ENCODE assay signal across 9 cellular contexts in the genomic region with DNA sequence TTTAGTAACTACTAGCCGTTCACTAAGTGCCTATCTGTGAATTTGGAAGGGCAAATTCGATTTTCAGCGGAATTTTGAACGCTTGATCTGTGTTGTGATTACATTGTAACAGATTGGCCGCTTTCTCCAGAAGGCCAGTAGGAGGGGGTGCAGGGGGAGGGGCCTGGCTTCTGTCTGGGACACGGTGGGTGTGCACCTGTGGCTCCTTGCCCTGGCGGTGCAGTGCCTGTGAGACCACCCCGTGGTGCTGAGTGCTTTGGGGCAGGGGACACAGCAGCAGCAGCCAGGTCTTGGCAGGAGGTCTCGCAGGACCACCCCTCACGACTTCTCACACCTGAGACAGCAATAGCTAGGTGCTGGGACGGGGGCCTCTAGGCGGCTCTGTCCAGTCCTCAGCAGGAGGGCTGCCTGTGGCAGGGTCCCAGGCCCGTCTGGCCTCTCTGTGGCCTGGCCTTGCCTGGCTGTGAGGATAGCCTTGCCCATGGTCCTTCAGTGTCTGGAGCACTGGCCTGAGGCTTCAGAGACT. TPM values are rescaled to one million over a fixed set of nuclear protein-coding genes. Genes with fewer than 3 reads are reported as not detected.
A peak's percentile ranks its signal among the peaks of the same experiment; 100 is the strongest.
DNase-seq lines count a peak whose midpoint lies in the region; ATAC-seq, FAIRE-seq and TF ChIP-seq lines count a peak whose summit lies in the region.
"Had no signal": no experiment of that assay in that cellular context is flagged by ENCODE, and none has a peak within 500 bp of the region (broad histone marks: within the 10 kb centered on the region; RNA-seq: fewer than 3 reads in every experiment).

No MANE protein-coding gene starts in this region.

- peaks cover 36 to 65% of the 10 kb centered on the region in 2 experiments for H3K79me2 ChIP-seq in H1 (ENCODE audit: control insufficient read depth in 1 of 2, insufficient read depth in 2 of 2, low read length in 2 of 2)
- peaks cover 50% of the 10 kb centered on the region for H3K79me2 ChIP-seq in neural cell (replicated peaks; ENCODE audit: insufficient read depth, low read length)

- peak overlapping the region; percentile 84 to 100 (median 98) for H3K4me3 ChIP-seq in BLaER1 treated with 17β-estradiol and CSF1 and Interleukin-3, amounts not matched to agents 10 nM and 100 nM
- H3K4me3 ChIP-seq in NB4 (ENCODE audit: low read depth, low read length) = peak overlapping the region; percentile 97
- H3K4me3 ChIP-seq in H1 (ENCODE audit: extremely low read depth in 1 of 4, insufficient read depth in 2 of 4, low read depth in 3 of 4, low read length in 4 of 4) = peak overlapping the region; percentile 89 to 98 (median 96); a peak in 7 of 8 replicates
- H3K4me3 ChIP-seq in neural cell (ENCODE audit: low read length) = peak overlapping the region; percentile 81

- no peak for TF ChIP-seq RAD21 in H1 (IDR thresholded peaks at IDR 0.05 in 1 of 2, conservative IDR thresholded peaks at IDR 0.05 in 1 of 2; ENCODE audit: low read depth in 2 of 2, low read length in 2 of 2)
- TF ChIP-seq RAD21 in neural cell (conservative IDR thresholded peaks at IDR 0.05) = no peak

- H3K23ac ChIP-seq in H1 (ENCODE audit: insufficient read length) = no peak overlapping the region

- no peak overlapping the region for H3K56ac ChIP-seq in H1 (replicated peaks; ENCODE audit: insufficient read length, low read depth, low read length)

- no peak overlapping the region for H4K91ac ChIP-seq in H1 (replicated peaks; ENCODE audit: insufficient read length, low read length)

- peaks cover 22% of the 10 kb centered on the region for H3K23me2 ChIP-seq in H1 (ENCODE audit: low read depth, low read length)

- 60% methylated on average over 12 of the region's 13 CpGs; no CpG with 5 or more reads in 1 of the 2 experiments for WGBS in H1 (ENCODE audit: extremely low coverage in 1 of 2, insufficient coverage in 1 of 2, insufficient read length in 1 of 2, insufficient replicate concordance in 2 of 2, low coverage in 1 of 2, low lambda C conversion rate in 2 of 2, missing lambda C conversion rate in 1 of 2), 2 experiments

- peak overlapping the region; percentile 99 to 100 (median 100) for H3K9ac ChIP-seq in BLaER1 treated with 17β-estradiol and CSF1 and Interleukin-3, amounts not matched to agents 10 nM and 100 nM
- H3K9ac ChIP-seq in H1 (replicated peaks in 1 of 4; ENCODE audit: extremely low read depth in 1 of 4, low read depth in 3 of 4, low read length in 3 of 4) = peak overlapping the region in 3 of 4 experiments; percentile 20 to 100 (median 95); a peak in 5 of 7 replicates
- peak overlapping the region; percentile 83 for H3K9ac ChIP-seq in neural cell (ENCODE audit: low read length)

- H3K4me1 ChIP-seq in BLaER1 treated with 17β-estradiol and CSF1 and Interleukin-3, amounts not matched to agents 10 nM and 100 nM = peaks cover 24 to 41% (median 33%) of the 10 kb centered on the region in 10 experiments
- H3K4me1 ChIP-seq in H1 (replicated peaks in 1 of 4; ENCODE audit: control insufficient read depth in 3 of 4, insufficient read depth in 4 of 4, low read length in 3 of 4) = peaks cover 0 to 12% (median 5%) of the 10 kb centered on the region in 4 experiments; a peak in 5 of 7 replicates

- DNase-seq in NB4 (ENCODE audit: low read depth) (no peak), H1 (ENCODE audit: low read depth in 1 of 2, low spot score in 2 of 2) (no peak), posterior vena cava (ENCODE audit: low spot score) (no peak), NCI-H187 treated with DMSO at 0.1 percent for 48 hours (lab: John Stamatoyannopoulos, UW) (no peak), HTR-8/SVneo (ENCODE audit: insufficient read length, low spot score) (no peak)
- DNase-seq: NCI-H2171 treated with DMSO at 0.1 percent for 48 hours had no signal

- H3K9me2 ChIP-seq in neural cell (ENCODE audit: insufficient read depth, low read length) = no peaks in the 10 kb centered on the region

- H2BK15ac ChIP-seq in H1 (ENCODE audit: low read length) = no peak overlapping the region

- intact Hi-C loops in posterior vena cava (cut with DNase I) = no loop called here

- TF ChIP-seq CTCF in NB4 (IDR thresholded peaks at IDR 0.05; ENCODE audit: low read depth, low read length) (no peak), H1 (IDR thresholded peaks at IDR 0.05; ENCODE audit: control extremely low read depth in 1 of 3, insufficient read depth in 1 of 3, low read depth in 1 of 3, low read length in 3 of 3) (no peak), neural cell (IDR thresholded peaks at IDR 0.05; ENCODE audit: poor library complexity, severe bottlenecking) (no peak)

- no peak for ATAC-seq in GM21786 (IDR thresholded peaks at IDR 0.05; ENCODE audit: unreplicated experiment)

- H2BK20ac ChIP-seq in H1 (ENCODE audit: low read length) = no peak overlapping the region

- H3F3A ChIP-seq in neural cell (ENCODE audit: insufficient read depth, low read length, poor library complexity, severe bottlenecking) = no peaks in the 10 kb centered on the region

- no peak overlapping the region for H2BK12ac ChIP-seq in H1 (ENCODE audit: low read depth, low read length)

- peak overlapping the region; percentile 93 to 100 (median 98) for H3K4me2 ChIP-seq in BLaER1 treated with 17β-estradiol and CSF1 and Interleukin-3, amounts not matched to agents 10 nM and 100 nM
- H3K4me2 ChIP-seq in H1 (ENCODE audit: insufficient read depth in 1 of 2, low read depth in 2 of 2, low read length in 2 of 2) (peak overlapping the region; percentile 96 to 99), neural cell (ENCODE audit: low read length) (peak overlapping the region; percentile 93)

- POLR2A ChIA-PET in H1 (lab: Charles Lee; ENCODE audit: partially characterized antibody) = interaction anchor here (1.7 to 11.4 kb wide), 4 partner anchors 9 to 18 kb away, joined by 4 to 106 read pairs (median 8); no protein-coding TSS in a partner anchor

- H4K8ac ChIP-seq in H1 (ENCODE audit: extremely low read depth, insufficient read depth, low read length) = no peak overlapping the region

- no peak overlapping the region for H2BK5ac ChIP-seq in H1 (ENCODE audit: low read depth, low read length)

- no peak overlapping the region for H3K18ac ChIP-seq in H1 (ENCODE audit: extremely low read depth, low read length)

- CTCF ChIA-PET in H1 (lab: Charles Lee; ENCODE audit: partially characterized antibody) = interaction anchor here (1.4 to 1.9 kb wide), 2 partner anchors 11 to 25 kb away, joined by 3 to 4 read pairs; no protein-coding TSS in a partner anchor

- TF ChIP-seq POLR2A in NB4 (IDR thresholded peaks at IDR 0.05; ENCODE audit: extremely low read depth, insufficient read length) (no peak), H1 (IDR thresholded peaks at IDR 0.05; ENCODE audit: control extremely low read depth in 1 of 2, low read depth in 2 of 2, low read length in 2 of 2) (0 out of 3 replicates have a peak, but pooled peaks of 1 of the 2 experiments have one; percentile 7)

- H4K20me1 ChIP-seq in BLaER1 treated with 17β-estradiol and CSF1 and Interleukin-3, amounts not matched to agents 10 nM and 100 nM = peaks cover 64 to 67% (median 66%) of the 10 kb centered on the region in 11 experiments
- H4K20me1 ChIP-seq in H1 (replicated peaks in 1 of 2; ENCODE audit: control insufficient read depth in 1 of 2, insufficient read depth in 2 of 2, low read length in 2 of 2) (peaks cover 50 to 51% of the 10 kb centered on the region in 2 experiments), neural cell (ENCODE audit: insufficient read depth) (peaks cover 52% of the 10 kb centered on the region)

- no peaks in the 10 kb centered on the region for H3K27me3 ChIP-seq in BLaER1 treated with 17β-estradiol and CSF1 and Interleukin-3, amounts not matched to agents 10 nM and 100 nM
- H3K27me3 ChIP-seq in H1 (replicated peaks in 1 of 4; ENCODE audit: control insufficient read depth in 3 of 4, extremely low read depth in 1 of 4, insufficient read depth in 3 of 4, low read length in 3 of 4) = no peaks in the 10 kb centered on the region
- H3K27me3 ChIP-seq in neural cell (ENCODE audit: insufficient read depth, low read depth, low read length) = no peaks in the 10 kb centered on the region

- peaks cover 46 to 60% (median 54%) of the 10 kb centered on the region in 11 experiments for H3K36me3 ChIP-seq in BLaER1 treated with 17β-estradiol and CSF1 and Interleukin-3, amounts not matched to agents 10 nM and 100 nM
- H3K36me3 ChIP-seq in H1 (ENCODE audit: control insufficient read depth in 2 of 4, insufficient read depth in 4 of 4, low read length in 3 of 4) (peaks cover 13 to 34% (median 22%) of the 10 kb centered on the region in 4 experiments; a peak in 7 of 8 replicates), neural cell (ENCODE audit: insufficient read depth, low read length) (no peaks in the 10 kb centered on the region)

- peak overlapping the region in 9 of 11 experiments; percentile 100; a peak in 16 of 22 replicates for H3K27ac ChIP-seq in BLaER1 treated with 17β-estradiol and CSF1 and Interleukin-3, amounts not matched to agents 10 nM and 100 nM
- H3K27ac ChIP-seq in H1 (ENCODE audit: low read depth, low read length) = peak overlapping the region; percentile 25; the same call in 1 of the 2 replicates
- H3K27ac ChIP-seq in neural cell (ENCODE audit: low read length) = no peak overlapping the region

- H3K14ac ChIP-seq in H1 (ENCODE audit: insufficient read length) = no peak overlapping the region

- H3K4ac ChIP-seq in H1 (replicated peaks; ENCODE audit: insufficient read length, low read depth, low read length) = no peak overlapping the region

- peaks cover 6% of the 10 kb centered on the region; the same call in 1 of the 2 replicates for H3K79me1 ChIP-seq in H1 (ENCODE audit: low read depth, low read length)

- H2AFZ ChIP-seq in H1 (ENCODE audit: low read length) (no peak overlapping the region), neural cell (ENCODE audit: low read depth, low read length) (no peak overlapping the region)

- H2BK120ac ChIP-seq in H1 (replicated peaks; ENCODE audit: low read depth, low read length) = no peak overlapping the region

- no peak for FAIRE-seq in H1 (lab: Jason Lieb, UNC)
- no peak for FAIRE-seq in HTR-8/SVneo (lab: Jason Lieb, UNC)

- H4K5ac ChIP-seq in H1 (ENCODE audit: insufficient read length, low read depth, low read length) = no peak overlapping the region

- TF ChIP-seq EP300 in H1 (IDR thresholded peaks at IDR 0.05; ENCODE audit: borderline replicate concordance in 1 of 2, low read depth in 2 of 2, low read length in 2 of 2) = no peak
- TF ChIP-seq EP300 in neural cell (conservative IDR thresholded peaks at IDR 0.05; ENCODE audit: poor library complexity, severe bottlenecking) = no peak

- H2AK5ac ChIP-seq in H1 (ENCODE audit: low read depth, low read length) = no peak overlapping the region

- no peaks in the 10 kb centered on the region for H3K9me3 ChIP-seq in BLaER1 treated with 17β-estradiol and CSF1 and Interleukin-3, amounts not matched to agents 10 nM and 100 nM (replicated peaks in 1 of 11)
- no peaks in the 10 kb centered on the region for H3K9me3 ChIP-seq in H1 (ENCODE audit: insufficient read depth in 2 of 2, low read depth in 1 of 2, low read length in 1 of 2)
- no peaks in the 10 kb centered on the region for H3K9me3 ChIP-seq in neural cell (ENCODE audit: low read length)

RNA-seq across cellular contexts. Expression of gene UBE2I, which starts 1.8 kb away (rescaled TPM):
- total RNA-seq in H1 (2021; fragmentation: NEBNext Ultra II Directional; extraction: Animal tissue kit (Norgen Biotek cat#: 25700)) = 268 and 272 TPM in 2 replicates
- 148 and 162 TPM in 2 replicates for polyA plus RNA-seq in H1 (2011; rRNA removed)
- 142 TPM for polyA plus RNA-seq in H1 (2011; cell fraction: cytosol; rRNA removed)
- 143 TPM for polyA plus RNA-seq in H1 (2011; cell fraction: nucleus; rRNA removed)
- 186 to 197 TPM (median 190 TPM) in 4 replicates for polyA plus RNA-seq in H1 (2012, experiment 1 of 2)
- polyA plus RNA-seq in H1 (2012, experiment 2 of 2) = 278 TPM
- polyA plus RNA-seq in H1 (2013, experiment 1 of 2) = 202 TPM
- 204 TPM for polyA plus RNA-seq in H1 (2013, experiment 2 of 2)
- polyA minus RNA-seq in H1 (2011; rRNA and poly(A)+ RNA removed) = 87.2 and 89.0 TPM in 2 replicates
- polyA minus RNA-seq in H1 (2011; cell fraction: cytosol; rRNA and poly(A)+ RNA removed) = 84.7 TPM
- polyA minus RNA-seq in H1 (2011; cell fraction: nucleus; rRNA and poly(A)+ RNA removed) = 99.4 TPM
- polyA plus RNA-seq in neural cell = 111 and 126 TPM in 2 replicates
- 88.9 and 97.6 TPM in 2 replicates for polyA minus RNA-seq in neural cell
- total RNA-seq in posterior vena cava = 10 to 100 TPM; 68.0 to 68.4 TPM

RNA-seq across cellular contexts. Expression of gene BAIAP3, which starts 22.2 kb away (rescaled TPM):
- total RNA-seq in H1 (2021; fragmentation: NEBNext Ultra II Directional; extraction: Animal tissue kit (Norgen Biotek cat#: 25700)) = 6.8 and 7.9 TPM in 2 replicates
- 2.9 and 6.3 TPM in 2 replicates for polyA plus RNA-seq in H1 (2011; rRNA removed)
- 4.8 TPM for polyA plus RNA-seq in H1 (2011; cell fraction: cytosol; rRNA removed)
- polyA plus RNA-seq in H1 (2011; cell fraction: nucleus; rRNA removed) = 33.8 TPM
- polyA plus RNA-seq in H1 (2012, experiment 1 of 2) = 4.5 to 6.4 TPM (median 5.6 TPM) in 4 replicates
- polyA plus RNA-seq in H1 (2012, experiment 2 of 2) = 2.6 TPM
- 5.0 TPM for polyA plus RNA-seq in H1 (2013, experiment 1 of 2)
- 3.4 TPM for polyA plus RNA-seq in H1 (2013, experiment 2 of 2)
- polyA minus RNA-seq in H1 (2011; rRNA and poly(A)+ RNA removed) = 2.0 and 2.1 TPM in 2 replicates
- polyA minus RNA-seq in H1 (2011; cell fraction: cytosol; rRNA and poly(A)+ RNA removed) = 5.7 TPM
- 11.1 TPM for polyA minus RNA-seq in H1 (2011; cell fraction: nucleus; rRNA and poly(A)+ RNA removed)
- polyA plus RNA-seq in neural cell = 65.2 and 93.7 TPM in 2 replicates
- 33.0 and 36.8 TPM in 2 replicates for polyA minus RNA-seq in neural cell
- total RNA-seq in posterior vena cava = under 1 TPM; 0.24 to 0.56 TPM

RNA-seq across cellular contexts. Expression of gene TSR3, which starts 40.4 kb away (rescaled TPM):
- 45.9 and 52.3 TPM in 2 replicates for total RNA-seq in H1 (2021; fragmentation: NEBNext Ultra II Directional; extraction: Animal tissue kit (Norgen Biotek cat#: 25700))
- polyA plus RNA-seq in H1 (2011; rRNA removed) = 43.1 and 66.0 TPM in 2 replicates
- polyA plus RNA-seq in H1 (2011; cell fraction: cytosol; rRNA removed) = 60.3 TPM
- polyA plus RNA-seq in H1 (2011; cell fraction: nucleus; rRNA removed) = 46.0 TPM
- 31.8 to 57.4 TPM (median 53.2 TPM) in 4 replicates for polyA plus RNA-seq in H1 (2012, experiment 1 of 2)
- polyA plus RNA-seq in H1 (2012, experiment 2 of 2) = 37.5 TPM
- 25.0 TPM for polyA plus RNA-seq in H1 (2013, experiment 1 of 2)
- 26.0 TPM for polyA plus RNA-seq in H1 (2013, experiment 2 of 2)
- polyA minus RNA-seq in H1 (2011; rRNA and poly(A)+ RNA removed) = 10.2 and 10.8 TPM in 2 replicates
- polyA minus RNA-seq in H1 (2011; cell fraction: cytosol; rRNA and poly(A)+ RNA removed) = 31.2 TPM
- polyA minus RNA-seq in H1 (2011; cell fraction: nucleus; rRNA and poly(A)+ RNA removed) = 19.7 TPM
- polyA plus RNA-seq in neural cell = 102 and 106 TPM in 2 replicates
- 45.6 and 52.8 TPM in 2 replicates for polyA minus RNA-seq in neural cell
- total RNA-seq in posterior vena cava = 10 to 100 TPM; 40.4 to 40.7 TPM

RNA-seq across cellular contexts. Expression of gene GNPTG, which starts 40.5 kb away (rescaled TPM):
- total RNA-seq in H1 (2021; fragmentation: NEBNext Ultra II Directional; extraction: Animal tissue kit (Norgen Biotek cat#: 25700)) = 25.2 and 26.2 TPM in 2 replicates
- 51.2 and 73.3 TPM in 2 replicates for polyA plus RNA-seq in H1 (2011; rRNA removed)
- polyA plus RNA-seq in H1 (2011; cell fraction: cytosol; rRNA removed) = 45.7 TPM
- 73.3 TPM for polyA plus RNA-seq in H1 (2011; cell fraction: nucleus; rRNA removed)
- 21.7 to 30.2 TPM (median 28.6 TPM) in 4 replicates for polyA plus RNA-seq in H1 (2012, experiment 1 of 2)
- 17.9 TPM for polyA plus RNA-seq in H1 (2012, experiment 2 of 2)
- 22.1 TPM for polyA plus RNA-seq in H1 (2013, experiment 1 of 2)
- polyA plus RNA-seq in H1 (2013, experiment 2 of 2) = 23.7 TPM
- 9.9 and 10.5 TPM in 2 replicates for polyA minus RNA-seq in H1 (2011; rRNA and poly(A)+ RNA removed)
- 9.3 TPM for polyA minus RNA-seq in H1 (2011; cell fraction: cytosol; rRNA and poly(A)+ RNA removed)
- polyA minus RNA-seq in H1 (2011; cell fraction: nucleus; rRNA and poly(A)+ RNA removed) = 13.4 TPM
- polyA plus RNA-seq in neural cell = 74.2 and 90.5 TPM in 2 replicates
- 17.7 and 19.2 TPM in 2 replicates for polyA minus RNA-seq in neural cell
- total RNA-seq in posterior vena cava = 10 to 100 TPM; 48.4 to 55.6 TPM

RNA-seq across cellular contexts. Expression of gene TPSD1, which starts 55.4 kb away (rescaled TPM):
- total RNA-seq in H1 (2021; fragmentation: NEBNext Ultra II Directional; extraction: Animal tissue kit (Norgen Biotek cat#: 25700)) = not detected in 2 replicates
- 0.26 and 0.61 TPM in 2 replicates for polyA plus RNA-seq in H1 (2011; rRNA removed)
- 0.62 TPM for polyA plus RNA-seq in H1 (2011; cell fraction: cytosol; rRNA removed)
- polyA plus RNA-seq in H1 (2011; cell fraction: nucleus; rRNA removed) = 8.5 TPM
- polyA plus RNA-seq in H1 (2012, experiment 1 of 2) = 0.42 to 1.1 TPM (median 0.70 TPM) in 4 replicates
- 0.18 TPM for polyA plus RNA-seq in H1 (2012, experiment 2 of 2)
- polyA plus RNA-seq in H1 (2013, experiment 1 of 2) = 0.36 TPM
- 0.17 TPM for polyA plus RNA-seq in H1 (2013, experiment 2 of 2)
- polyA minus RNA-seq in H1 (2011; rRNA and poly(A)+ RNA removed) = 0.28 TPM in 1 of 2 replicates, not detected in the other
- not detected for polyA minus RNA-seq in H1 (2011; cell fraction: cytosol; rRNA and poly(A)+ RNA removed)
- not detected for polyA minus RNA-seq in H1 (2011; cell fraction: nucleus; rRNA and poly(A)+ RNA removed)
- not detected in 2 replicates for polyA plus RNA-seq in neural cell
- polyA minus RNA-seq in neural cell = not detected in 2 replicates
- total RNA-seq in posterior vena cava = 1 to 10 TPM in 1 of 2 donors, under 1 TPM in 1; 0.57 to 4.1 TPM
